ENCODE assay signal across 7 cellular contexts in the genomic region with DNA sequence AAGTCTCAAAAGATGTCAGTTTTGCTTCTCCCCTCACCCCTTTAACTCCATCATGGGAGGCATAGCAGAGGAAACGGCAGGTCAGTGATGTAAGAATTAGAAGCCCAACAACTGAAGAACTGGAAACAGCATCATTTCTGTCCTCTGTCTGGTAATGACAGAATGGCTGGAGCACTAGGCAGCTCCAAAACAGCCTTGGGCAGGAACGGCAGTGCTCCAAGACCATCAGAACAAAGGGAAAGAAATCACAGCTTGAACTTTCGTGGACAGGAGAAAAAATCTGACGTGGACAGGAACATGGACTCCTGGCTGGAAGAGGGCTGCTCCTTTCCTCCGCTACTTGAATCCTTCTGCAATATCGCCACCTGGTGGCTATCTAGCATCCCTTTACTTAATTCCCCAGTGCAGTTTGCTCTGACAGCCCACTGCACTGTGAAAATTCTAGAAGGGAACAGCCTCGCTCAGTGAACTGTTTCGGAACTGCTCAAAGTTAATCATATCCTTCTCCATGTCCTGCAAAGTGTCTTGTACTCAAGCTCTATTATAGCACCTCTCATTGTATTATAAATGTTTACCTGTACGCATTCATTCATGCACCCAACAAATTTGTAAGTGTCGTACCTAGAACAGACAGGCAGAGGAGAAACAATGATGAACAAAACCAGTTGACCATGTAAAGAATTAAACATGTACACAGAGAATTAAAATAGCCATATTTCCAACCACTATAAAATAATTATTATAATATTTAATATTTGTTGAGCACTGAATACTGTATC. TPM values are rescaled to one million over a fixed set of nuclear protein-coding genes. Genes with fewer than 3 reads are reported as not detected.
DNase-seq lines count a peak whose midpoint lies in the region; ATAC-seq, FAIRE-seq and TF ChIP-seq lines count a peak whose summit lies in the region.

No MANE protein-coding gene starts in this region.

- TF ChIP-seq POLR2A in GM12891 (IDR thresholded peaks at IDR 0.05; ENCODE audit: low read depth, low read length), result no peak

- peak; percentile 26 for DNase-seq in GM12891 (ENCODE audit: insufficient read length, low spot score)
- DNase-seq in NCI-H1092 (lab: John Stamatoyannopoulos, UW), result peak; percentile 87
- DNase-seq in SKM-1 (lab: John Stamatoyannopoulos, UW; ENCODE audit: unreplicated experiment), result peak; percentile 6
- DNase-seq in amygdala (lab: John Stamatoyannopoulos, UW), result peak in 47 of 56 donors; percentile 0 to 81 (median 32)
- DNase-seq in left cardiac atrium, result peak; percentile 68
- DNase-seq in pulmonary artery endothelial cell (ENCODE audit: low read depth, low spot score), result peak; percentile 63

- ATAC-seq in HG02588 (IDR thresholded peaks at IDR 0.05; ENCODE audit: unreplicated experiment), result peak; percentile 68
- peak; percentile 87 to 92 for ATAC-seq in left cardiac atrium

- peak; percentile 95 for FAIRE-seq in GM12891 (lab: Jason Lieb, UNC)

- intact Hi-C loops in left cardiac atrium (cut with DNase I), result loop anchor here in 1 of 2 donors (2.0 to 5.0 kb wide), 2 partner anchors 40 to 289 kb away; no protein-coding TSS in a partner anchor

TF ChIP-seq in GM12891, 5 proteins besides CTCF, POLR2A, EP300 and RAD21:
- TF ChIP-seq PAX5 (IDR thresholded peaks at IDR 0.05; ENCODE audit: insufficient read depth, low read length, severe bottlenecking) (no peak), SPI1 (IDR thresholded peaks at IDR 0.05; ENCODE audit: low read depth, low read length) (no peak), POU2F2 (IDR thresholded peaks at IDR 0.05; ENCODE audit: low read depth, low read length) (no peak), TAF1 (IDR thresholded peaks at IDR 0.05; ENCODE audit: low read depth, low read length) (no peak), POLR2AphosphoS5 (IDR thresholded peaks at IDR 0.05; ENCODE audit: low read depth, low read length) (no peak)
TF ChIP-seq in GM12891: peak in this region for 0.

RNA-seq across cellular contexts. Expression of gene SLC25A53, which starts 20.4 kb away (rescaled TPM):
- 2.8 TPM for polyA plus RNA-seq in GM12891 (2012; ENCODE audit: low read depth, missing spikeins)
- total RNA-seq in left cardiac atrium (10 to 100 TPM in 1 of 2 donors, 1 to 10 TPM in 1; 8.6 to 10.2 TPM), pulmonary artery endothelial cell (8.7 and 12.5 TPM in 2 replicates)

RNA-seq across cellular contexts. Expression of gene ZCCHC18, which starts 24.1 kb away (rescaled TPM):
- 0.23 TPM for polyA plus RNA-seq in GM12891 (2012; ENCODE audit: low read depth, missing spikeins)
- total RNA-seq in left cardiac atrium (under 1 TPM; 0.32 to 0.42 TPM), pulmonary artery endothelial cell (0.88 and 1.9 TPM in 2 replicates)

RNA-seq across cellular contexts. Expression of gene FAM199X, which starts 29.8 kb away (rescaled TPM):
- polyA plus RNA-seq in GM12891 (2012; ENCODE audit: low read depth, missing spikeins), result 3.7 TPM
- total RNA-seq in left cardiac atrium (10 to 100 TPM; 11.7 to 14.1 TPM), pulmonary artery endothelial cell (28.6 and 37.0 TPM in 2 replicates)

Comparison
In these comparisons a context has a peak if more than half of its experiments do, and no peak if none do; other contexts are left out.
1. Peak in every context shown above with its lines: DNase-seq and ATAC-seq.
2. DNase-seq: peak in every context shown above with its lines; median percentile 87 in NCI-H1092; 68 in left cardiac atrium; 63 in pulmonary artery endothelial cell; 32 in amygdala; 26 in GM12891; 6 in SKM-1.